In genomic region chr17:13922885-13923284, GRCh38 we compare ENCODE assay signal across 16 cellular contexts.
"Had no signal": no experiment of that assay in that cellular context is flagged by ENCODE, and none has a peak within 500 bp of the region (broad histone marks: within the 10 kb centered on the region; RNA-seq: fewer than 3 reads in every experiment).

No MANE protein-coding gene starts in this region.

- H3K27ac ChIP-seq: foreskin keratinocyte, right atrium auricular region, tibial artery, upper lobe of left lung, vagina had no signal

- H3K27me3 Mint-ChIP-seq: naive thymus-derived CD8-positive, alpha-beta T cell; stimulated activated naive CD8-positive, alpha-beta T cell treated with anti-CD3 and anti-CD28 coated beads, Interleukin-15, Interleukin-2, amounts not matched to agents 100 ng/mL and 50 ng/mL, for 24 hours had no signal

- H3K4me3 Mint-ChIP-seq: effector memory CD8-positive, alpha-beta T cell; naive thymus-derived CD8-positive, alpha-beta T cell; stimulated activated naive CD8-positive, alpha-beta T cell treated with anti-CD3 and anti-CD28 coated beads, Interleukin-15, Interleukin-2, amounts not matched to agents 100 ng/mL and 50 ng/mL, for 24 hours had no signal

- H3K4me1 ChIP-seq: foreskin keratinocyte, right atrium auricular region, tibial artery, vagina had no signal

- ATAC-seq: effector memory CD8-positive, alpha-beta T cell; foreskin keratinocyte; left lobe of liver; mucosa of descending colon; naive thymus-derived CD8-positive, alpha-beta T cell had no signal

- H3K4me3 ChIP-seq: mucosa of descending colon, right atrium auricular region, tibial artery, upper lobe of left lung, vagina had no signal

- H3K27me3 ChIP-seq: foreskin keratinocyte, right atrium auricular region, tibial artery, upper lobe of left lung, vagina had no signal

- H3K9me3 ChIP-seq: mucosa of descending colon, right atrium auricular region, tibial artery, upper lobe of left lung, vagina had no signal

- H3K27ac Mint-ChIP-seq: effector memory CD8-positive, alpha-beta T cell; stimulated activated naive CD8-positive, alpha-beta T cell treated with anti-CD3 and anti-CD28 coated beads, Interleukin-15, Interleukin-2, amounts not matched to agents 100 ng/mL and 50 ng/mL, for 24 hours had no signal

- H3K9me3 Mint-ChIP-seq: effector memory CD8-positive, alpha-beta T cell; naive thymus-derived CD8-positive, alpha-beta T cell; stimulated activated naive CD8-positive, alpha-beta T cell treated with anti-CD3 and anti-CD28 coated beads, Interleukin-15, Interleukin-2, amounts not matched to agents 100 ng/mL and 50 ng/mL, for 24 hours had no signal

- H3K36me3 Mint-ChIP-seq: naive thymus-derived CD8-positive, alpha-beta T cell had no signal

- H3K36me3 ChIP-seq: right atrium auricular region, tibial artery, upper lobe of left lung, vagina had no signal

- DNase-seq: cortex of kidney; effector memory CD8-positive, alpha-beta T cell; foreskin keratinocyte; islet precursor cell; mammary epithelial cell; mucosa of descending colon; naive thymus-derived CD8-positive, alpha-beta T cell; posterior cingulate gyrus; small intestine; stimulated activated CD4-positive, alpha-beta T cell treated with anti-CD3 and anti-CD28 coated beads, Interleukin-12 subunit alpha, Interleukin-12 subunit beta, amount 100 ng/mL, for 4 hours; tibial artery had no signal
